In genomic region chr20:44959896-44960852, GRCh38 we compare ENCODE assay signal across 1 cellular context.
TF ChIP-seq lines count a peak whose summit lies in the region.

TOMM34 (minus strand) TSS chr20:44960397; CDS start chr20:44960333, 64 bp downstream.

TF ChIP-seq in K562, 482 proteins besides CTCF, POLR2A, EP300 and RAD21 (continued from another document and continues in another):
- TF ChIP-seq, protein P1, sequence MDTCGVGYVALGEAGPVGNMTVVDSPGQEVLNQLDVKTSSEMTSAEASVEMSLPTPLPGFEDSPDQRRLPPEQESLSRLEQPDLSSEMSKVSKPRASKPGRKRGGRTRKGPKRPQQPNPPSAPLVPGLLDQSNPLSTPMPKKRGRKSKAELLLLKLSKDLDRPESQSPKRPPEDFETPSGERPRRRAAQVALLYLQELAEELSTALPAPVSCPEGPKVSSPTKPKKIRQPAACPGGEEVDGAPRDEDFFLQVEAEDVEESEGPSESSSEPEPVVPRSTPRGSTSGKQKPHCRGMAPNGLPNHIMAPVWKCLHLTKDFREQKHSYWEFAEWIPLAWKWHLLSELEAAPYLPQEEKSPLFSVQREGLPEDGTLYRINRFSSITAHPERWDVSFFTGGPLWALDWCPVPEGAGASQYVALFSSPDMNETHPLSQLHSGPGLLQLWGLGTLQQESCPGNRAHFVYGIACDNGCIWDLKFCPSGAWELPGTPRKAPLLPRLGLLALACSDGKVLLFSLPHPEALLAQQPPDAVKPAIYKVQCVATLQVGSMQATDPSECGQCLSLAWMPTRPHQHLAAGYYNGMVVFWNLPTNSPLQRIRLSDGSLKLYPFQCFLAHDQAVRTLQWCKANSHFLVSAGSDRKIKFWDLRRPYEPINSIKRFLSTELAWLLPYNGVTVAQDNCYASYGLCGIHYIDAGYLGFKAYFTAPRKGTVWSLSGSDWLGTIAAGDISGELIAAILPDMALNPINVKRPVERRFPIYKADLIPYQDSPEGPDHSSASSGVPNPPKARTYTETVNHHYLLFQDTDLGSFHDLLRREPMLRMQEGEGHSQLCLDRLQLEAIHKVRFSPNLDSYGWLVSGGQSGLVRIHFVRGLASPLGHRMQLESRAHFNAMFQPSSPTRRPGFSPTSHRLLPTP (IDR thresholded peaks at IDR 0.05; ENCODE audit: borderline replicate concordance, extremely low read depth, insufficient read length) = no peak
- TF ChIP-seq, protein P2, sequence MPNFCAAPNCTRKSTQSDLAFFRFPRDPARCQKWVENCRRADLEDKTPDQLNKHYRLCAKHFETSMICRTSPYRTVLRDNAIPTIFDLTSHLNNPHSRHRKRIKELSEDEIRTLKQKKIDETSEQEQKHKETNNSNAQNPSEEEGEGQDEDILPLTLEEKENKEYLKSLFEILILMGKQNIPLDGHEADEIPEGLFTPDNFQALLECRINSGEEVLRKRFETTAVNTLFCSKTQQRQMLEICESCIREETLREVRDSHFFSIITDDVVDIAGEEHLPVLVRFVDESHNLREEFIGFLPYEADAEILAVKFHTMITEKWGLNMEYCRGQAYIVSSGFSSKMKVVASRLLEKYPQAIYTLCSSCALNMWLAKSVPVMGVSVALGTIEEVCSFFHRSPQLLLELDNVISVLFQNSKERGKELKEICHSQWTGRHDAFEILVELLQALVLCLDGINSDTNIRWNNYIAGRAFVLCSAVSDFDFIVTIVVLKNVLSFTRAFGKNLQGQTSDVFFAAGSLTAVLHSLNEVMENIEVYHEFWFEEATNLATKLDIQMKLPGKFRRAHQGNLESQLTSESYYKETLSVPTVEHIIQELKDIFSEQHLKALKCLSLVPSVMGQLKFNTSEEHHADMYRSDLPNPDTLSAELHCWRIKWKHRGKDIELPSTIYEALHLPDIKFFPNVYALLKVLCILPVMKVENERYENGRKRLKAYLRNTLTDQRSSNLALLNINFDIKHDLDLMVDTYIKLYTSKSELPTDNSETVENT (CRISPR knock-in tag; IDR thresholded peaks at IDR 0.05) = 0 out of 2 replicates have a peak, but pooled peaks have one; percentile 43
- TF ChIP-seq DNMT1 (IDR thresholded peaks at IDR 0.05) (no peak), ZNF280A (IDR thresholded peaks at IDR 0.05; ENCODE audit: low read depth, partially characterized antibody) (no peak), SMARCC2 (IDR thresholded peaks at IDR 0.05; ENCODE audit: low read depth) (0 out of 2 replicates have a peak, but pooled peaks have one; percentile 20), NR4A1 (CRISPR knock-in tag; IDR thresholded peaks at IDR 0.05) (no peak), NR4A1 (tag; IDR thresholded peaks at IDR 0.05) (no peak), POU5F1 (IDR thresholded peaks at IDR 0.05; ENCODE audit: borderline replicate concordance, low read depth, low read length, partially characterized antibody) (no peak), ZNF121 (CRISPR knock-in tag; conservative IDR thresholded peaks at IDR 0.05) (no peak), LARP7 (IDR thresholded peaks at IDR 0.05) (no peak), MAFK (IDR thresholded peaks at IDR 0.05; ENCODE audit: low read length) (no peak), CBFA2T3 (IDR thresholded peaks at IDR 0.05) (peak; percentile 70), UBTF (IDR thresholded peaks at IDR 0.05; ENCODE audit: borderline replicate concordance in 1 of 2, low read depth in 2 of 2, low read length in 2 of 2) (peak; percentile 51 to 74; a peak in 1 of 4 replicates), DIDO1 (tag; IDR thresholded peaks at IDR 0.05; ENCODE audit: low read depth) (no peak), NEUROD1 (IDR thresholded peaks at IDR 0.05; ENCODE audit: borderline replicate concordance, low read depth, low read length, partially characterized antibody) (no peak), STAT5B (CRISPR knock-in tag; IDR thresholded peaks at IDR 0.05) (no peak), HIVEP1 (CRISPR knock-in tag; IDR thresholded peaks at IDR 0.05) (no peak), HMGXB4 (CRISPR knock-in tag; IDR thresholded peaks at IDR 0.05) (peak; percentile 65; the same call in 1 of the 2 replicates), SNRNP70 (optimal IDR thresholded peaks at IDR 0.05; ENCODE audit: low read depth, low read length) (no peak), CBFA2T2 (conservative IDR thresholded peaks at IDR 0.05) (peak; percentile 40), ZNF436 (CRISPR knock-in tag; IDR thresholded peaks at IDR 0.05) (no peak), FOXJ3 (CRISPR knock-in tag; IDR thresholded peaks at IDR 0.05) (no peak), GABPB2 (CRISPR knock-in tag; conservative IDR thresholded peaks at IDR 0.05) (no peak), ESRRA (IDR thresholded peaks at IDR 0.05; ENCODE audit: borderline replicate concordance, low read depth) (0 out of 2 replicates have a peak, but pooled peaks have one; percentile 35), CREB3 (tag; conservative IDR thresholded peaks at IDR 0.05; ENCODE audit: low read depth) (no peak), ZNF174 (CRISPR knock-in tag; IDR thresholded peaks at IDR 0.05) (no peak), TFAM (CRISPR knock-in tag; conservative IDR thresholded peaks at IDR 0.05) (no peak), TARDBP (IDR thresholded peaks at IDR 0.05) (no peak; the same call in 1 of the 2 replicates), TBL1XR1 (IDR thresholded peaks at IDR 0.05; ENCODE audit: low read length in 2 of 2) (no peak; a peak in 1 of 4 replicates), SLC30A9 (CRISPR knock-in tag; IDR thresholded peaks at IDR 0.05) (no peak), E4F1 (CRISPR knock-in tag; IDR thresholded peaks at IDR 0.05; ENCODE audit: borderline replicate concordance) (no peak), MLLT1 (IDR thresholded peaks at IDR 0.05) (no peak)
- TF ChIP-seq, protein P3, sequence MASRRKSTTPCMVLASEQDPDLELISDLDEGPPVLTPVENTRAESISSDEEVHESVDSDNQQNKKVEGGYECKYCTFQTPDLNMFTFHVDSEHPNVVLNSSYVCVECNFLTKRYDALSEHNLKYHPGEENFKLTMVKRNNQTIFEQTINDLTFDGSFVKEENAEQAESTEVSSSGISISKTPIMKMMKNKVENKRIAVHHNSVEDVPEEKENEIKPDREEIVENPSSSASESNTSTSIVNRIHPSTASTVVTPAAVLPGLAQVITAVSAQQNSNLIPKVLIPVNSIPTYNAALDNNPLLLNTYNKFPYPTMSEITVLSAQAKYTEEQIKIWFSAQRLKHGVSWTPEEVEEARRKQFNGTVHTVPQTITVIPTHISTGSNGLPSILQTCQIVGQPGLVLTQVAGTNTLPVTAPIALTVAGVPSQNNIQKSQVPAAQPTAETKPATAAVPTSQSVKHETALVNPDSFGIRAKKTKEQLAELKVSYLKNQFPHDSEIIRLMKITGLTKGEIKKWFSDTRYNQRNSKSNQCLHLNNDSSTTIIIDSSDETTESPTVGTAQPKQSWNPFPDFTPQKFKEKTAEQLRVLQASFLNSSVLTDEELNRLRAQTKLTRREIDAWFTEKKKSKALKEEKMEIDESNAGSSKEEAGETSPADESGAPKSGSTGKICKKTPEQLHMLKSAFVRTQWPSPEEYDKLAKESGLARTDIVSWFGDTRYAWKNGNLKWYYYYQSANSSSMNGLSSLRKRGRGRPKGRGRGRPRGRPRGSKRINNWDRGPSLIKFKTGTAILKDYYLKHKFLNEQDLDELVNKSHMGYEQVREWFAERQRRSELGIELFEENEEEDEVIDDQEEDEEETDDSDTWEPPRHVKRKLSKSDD (conservative IDR thresholded peaks at IDR 0.05; ENCODE audit: low read length) = no peak
- TF ChIP-seq, protein P4, sequence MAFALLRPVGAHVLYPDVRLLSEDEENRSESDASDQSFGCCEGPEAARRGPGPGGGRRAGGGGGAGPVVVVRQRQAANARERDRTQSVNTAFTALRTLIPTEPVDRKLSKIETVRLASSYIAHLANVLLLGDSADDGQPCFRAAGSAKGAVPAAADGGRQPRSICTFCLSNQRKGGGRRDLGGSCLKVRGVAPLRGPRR (CRISPR knock-in tag; IDR thresholded peaks at IDR 0.05) = no peak
- TF ChIP-seq, protein P5, sequence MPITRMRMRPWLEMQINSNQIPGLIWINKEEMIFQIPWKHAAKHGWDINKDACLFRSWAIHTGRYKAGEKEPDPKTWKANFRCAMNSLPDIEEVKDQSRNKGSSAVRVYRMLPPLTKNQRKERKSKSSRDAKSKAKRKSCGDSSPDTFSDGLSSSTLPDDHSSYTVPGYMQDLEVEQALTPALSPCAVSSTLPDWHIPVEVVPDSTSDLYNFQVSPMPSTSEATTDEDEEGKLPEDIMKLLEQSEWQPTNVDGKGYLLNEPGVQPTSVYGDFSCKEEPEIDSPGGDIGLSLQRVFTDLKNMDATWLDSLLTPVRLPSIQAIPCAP (CRISPR knock-in tag; IDR thresholded peaks at IDR 0.05; ENCODE audit: borderline replicate concordance) = no peak
- TF ChIP-seq, protein P6, sequence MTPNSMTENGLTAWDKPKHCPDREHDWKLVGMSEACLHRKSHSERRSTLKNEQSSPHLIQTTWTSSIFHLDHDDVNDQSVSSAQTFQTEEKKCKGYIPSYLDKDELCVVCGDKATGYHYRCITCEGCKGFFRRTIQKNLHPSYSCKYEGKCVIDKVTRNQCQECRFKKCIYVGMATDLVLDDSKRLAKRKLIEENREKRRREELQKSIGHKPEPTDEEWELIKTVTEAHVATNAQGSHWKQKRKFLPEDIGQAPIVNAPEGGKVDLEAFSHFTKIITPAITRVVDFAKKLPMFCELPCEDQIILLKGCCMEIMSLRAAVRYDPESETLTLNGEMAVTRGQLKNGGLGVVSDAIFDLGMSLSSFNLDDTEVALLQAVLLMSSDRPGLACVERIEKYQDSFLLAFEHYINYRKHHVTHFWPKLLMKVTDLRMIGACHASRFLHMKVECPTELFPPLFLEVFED (CRISPR knock-in tag; conservative IDR thresholded peaks at IDR 0.05) = no peak
